23 cellular contexts compared by ENCODE assay signal in the genomic region with DNA sequence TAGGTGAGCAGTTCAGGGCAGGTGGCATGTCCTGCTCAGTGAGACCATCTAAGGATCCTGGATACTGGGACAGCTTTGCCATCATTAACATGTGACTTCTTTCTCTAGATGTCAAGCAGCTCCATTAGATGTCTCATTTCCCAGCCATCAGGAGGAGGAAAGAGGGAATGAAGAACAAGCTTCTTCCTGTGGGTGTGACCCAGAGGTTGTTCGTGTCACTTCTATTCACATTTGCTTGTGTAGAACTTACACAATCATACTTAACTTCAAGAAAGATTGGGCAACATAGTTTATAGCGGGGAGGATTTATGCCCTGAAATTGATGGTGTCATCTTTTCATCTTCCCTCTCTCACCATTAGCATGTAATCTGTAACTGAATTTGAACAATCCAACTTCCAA.
DNase-seq lines count a peak whose midpoint lies in the region; ATAC-seq, FAIRE-seq and TF ChIP-seq lines count a peak whose summit lies in the region.
"Had no signal": no experiment of that assay in that cellular context is flagged by ENCODE, and none has a peak within 500 bp of the region (broad histone marks: within the 10 kb centered on the region; RNA-seq: fewer than 3 reads in every experiment).

No MANE protein-coding gene starts in this region.

- DNase-seq in Caco-2 (no peak), HTR-8/SVneo (ENCODE audit: insufficient read length, low spot score) (no peak), PC-3 (no peak), hepatocyte (ENCODE audit: low spot score) (no peak), NCI-H2029 (lab: John Stamatoyannopoulos, UW) (no peak), germinal center (ENCODE audit: low spot score) (no peak), tibial nerve (ENCODE audit: low spot score in 2 of 2) (no peak), NCI-H524 (lab: John Stamatoyannopoulos, UW) (no peak)
- DNase-seq: activated CD4-positive, alpha-beta T cell treated with anti-CD3 and anti-CD28 coated beads, Interleukin-2, amount 50 U/mL, for 48 hours; activated CD8-positive, alpha-beta memory T cell treated with anti-CD3 and anti-CD28 coated beads, Interleukin-2, amount 50 U/mL, for 4 hours; cerebellar nuclear complex; immature natural killer cell; lower lobe of right lung; NCI-H1417 treated with DMSO at 0.1 percent for 48 hours; NCI-H510A; posterior cingulate gyrus; stimulated activated CD4-positive, alpha-beta T cell treated with anti-CD3 and anti-CD28 coated beads, Interleukin-15, amount 100 ng/mL, for 24 hours; stimulated activated naive CD8-positive, alpha-beta T cell treated with anti-CD3 and anti-CD28 coated beads, Interleukin-15, Interleukin-2, amounts not matched to agents 100 U/mL and 50 U/mL, for 24 hours had no signal

- no peak for TF ChIP-seq POLR2A in tibial nerve (IDR thresholded peaks at IDR 0.05)

- no peaks in the 10 kb centered on the region for H3F3A ChIP-seq in PC-3 (ENCODE audit: low read length, unreplicated experiment)

- TF ChIP-seq CTCF in Caco-2 (IDR thresholded peaks at IDR 0.05; ENCODE audit: insufficient read depth in 1 of 2, low read depth in 1 of 2, low read length in 1 of 2, severe bottlenecking in 1 of 2, unreplicated experiment in 1 of 2) (no peak), PC-3 (conservative IDR thresholded peaks at IDR 0.05; ENCODE audit: low read depth, low read length) (no peak), hepatocyte (IDR thresholded peaks at IDR 0.05; ENCODE audit: poor library complexity) (no peak), tibial nerve (IDR thresholded peaks at IDR 0.05) (no peak)

- H3K36me3 Mint-ChIP-seq in Caco-2 (ENCODE audit: insufficient read depth, unreplicated experiment), result no peaks in the 10 kb centered on the region
- H3K36me3 Mint-ChIP-seq: activated naive CD4-positive, alpha-beta T cell treated with anti-CD3 and anti-CD28 coated beads, Interleukin-2, amount 50 U/mL, for 72 hours; immature natural killer cell; neural progenitor cell had no signal

- peaks cover 16% of the 10 kb centered on the region for H3K9me3 Mint-ChIP-seq in Caco-2 (ENCODE audit: unreplicated experiment)
- H3K9me3 Mint-ChIP-seq: activated naive CD4-positive, alpha-beta T cell treated with anti-CD3 and anti-CD28 coated beads, Interleukin-2, amount 50 U/mL, for 72 hours; neural progenitor cell had no signal

- BruUV-seq in Caco-2 (replicated peaks; lab: Mats Ljungman, UMichigan) (no TSS peak), PC-3 (replicated peaks; lab: Mats Ljungman, UMichigan) (no TSS peak)

- H3K4me1 Mint-ChIP-seq in Caco-2 (ENCODE audit: low read depth, unreplicated experiment), result peaks cover 13% of the 10 kb centered on the region
- H3K4me1 Mint-ChIP-seq: immature natural killer cell, neural progenitor cell had no signal

- POLR2A ChIA-PET in Caco-2 (lab: Charles Lee), result no interaction called here
- POLR2A ChIA-PET in PC-3 (lab: Charles Lee; ENCODE audit: unreplicated experiment), result interaction anchor here (0.6 kb wide), 1 partner anchor 263 kb away, joined by 4 read pairs; no protein-coding TSS in a partner anchor

- H3K36me3 ChIP-seq in Caco-2 (ENCODE audit: control insufficient read depth, insufficient read depth, low read length) (no peaks in the 10 kb centered on the region), PC-3 (ENCODE audit: low read depth, low read length) (no peaks in the 10 kb centered on the region), hepatocyte (replicated peaks; ENCODE audit: insufficient read depth, low read depth) (no peaks in the 10 kb centered on the region), tibial nerve (no peaks in the 10 kb centered on the region)
- H3K36me3 ChIP-seq: lower lobe of right lung, neural progenitor cell had no signal

- peak overlapping the region; percentile 63 for H3K27ac Mint-ChIP-seq in Caco-2 (ENCODE audit: unreplicated experiment)
- H3K27ac Mint-ChIP-seq: activated naive CD4-positive, alpha-beta T cell treated with anti-CD3 and anti-CD28 coated beads, Interleukin-2, amount 50 U/mL, for 72 hours; immature natural killer cell; neural progenitor cell had no signal

- TF ChIP-seq EP300 in tibial nerve (IDR thresholded peaks at IDR 0.05), result no peak

- H3K79me2 ChIP-seq in PC-3 (ENCODE audit: low read length), result no peaks in the 10 kb centered on the region
- H3K79me2 ChIP-seq in hepatocyte, result no peaks in the 10 kb centered on the region

- no peak for ATAC-seq in PC-3
- ATAC-seq: activated naive CD4-positive, alpha-beta T cell treated with anti-CD3 and anti-CD28 coated beads, Interleukin-2, amount 50 U/mL, for 72 hours; lower lobe of right lung; sciatic nerve; stimulated activated naive CD8-positive, alpha-beta T cell treated with anti-CD3 and anti-CD28 coated beads, Interleukin-15, Interleukin-2, amounts not matched to agents 100 U/mL and 50 U/mL, for 24 hours had no signal

- H3K9me3 ChIP-seq in Caco-2 (no peaks in the 10 kb centered on the region), PC-3 (ENCODE audit: low read length) (no peaks in the 10 kb centered on the region), hepatocyte (ENCODE audit: low read depth) (no peaks in the 10 kb centered on the region), tibial nerve (no peaks in the 10 kb centered on the region)
- H3K9me3 ChIP-seq: lower lobe of right lung had no signal

- intact Hi-C loops in Caco-2 (cut with micrococcal nuclease; ENCODE audit: unreplicated experiment), result no loop called here
- intact Hi-C loops in PC-3 (cut with micrococcal nuclease), result no loop called here

- H4K20me1 ChIP-seq in PC-3 (ENCODE audit: low read length) (no peaks in the 10 kb centered on the region), hepatocyte (ENCODE audit: insufficient read depth, poor library complexity, severe bottlenecking) (no peaks in the 10 kb centered on the region)

- H3K27ac ChIP-seq in PC-3 (ENCODE audit: low read length), result no peak overlapping the region
- peak overlapping the region; percentile 84 for H3K27ac ChIP-seq in hepatocyte
- no peak overlapping the region for H3K27ac ChIP-seq in tibial nerve
- H3K27ac ChIP-seq: C4-2B, lower lobe of right lung, neural progenitor cell had no signal

- FAIRE-seq in HTR-8/SVneo (lab: Jason Lieb, UNC), result peak; percentile 42
- FAIRE-seq: astrocyte had no signal

- H3K4me1 ChIP-seq in Caco-2 (peaks cover 15% of the 10 kb centered on the region), PC-3 (ENCODE audit: insufficient read depth, low read length) (peaks cover 13% of the 10 kb centered on the region), hepatocyte (ENCODE audit: insufficient read depth) (no peaks in the 10 kb centered on the region), tibial nerve (no peaks in the 10 kb centered on the region)
- H3K4me1 ChIP-seq: lower lobe of right lung, neural progenitor cell had no signal

- H3K4me2 ChIP-seq in PC-3 (ENCODE audit: low read length) (peak overlapping the region; percentile 47), hepatocyte (no peak overlapping the region)
- H3K4me2 ChIP-seq: neural progenitor cell had no signal

- H3K4me3 ChIP-seq in Caco-2 (ENCODE audit: low read depth, low read length) (no peak overlapping the region), PC-3 (ENCODE audit: low read length) (no peak overlapping the region), hepatocyte (no peak overlapping the region), tibial nerve (no peak overlapping the region)
- H3K4me3 ChIP-seq: lower lobe of right lung, neural progenitor cell had no signal

- H3K27me3 ChIP-seq in Caco-2 (replicated peaks; ENCODE audit: control insufficient read depth, insufficient read depth, low read length) (no peaks in the 10 kb centered on the region), PC-3 (ENCODE audit: low read length) (no peaks in the 10 kb centered on the region), hepatocyte (no peaks in the 10 kb centered on the region), tibial nerve (no peaks in the 10 kb centered on the region)
- H3K27me3 ChIP-seq: neural progenitor cell had no signal

- CTCF ChIA-PET in Caco-2 (lab: Charles Lee), result no interaction called here
- CTCF ChIA-PET in PC-3 (lab: Charles Lee), result no interaction called here

- no peak overlapping the region for H3K9ac ChIP-seq in PC-3 (ENCODE audit: low read length)
- H3K9ac ChIP-seq: neural progenitor cell had no signal

- no peak overlapping the region for H2AFZ ChIP-seq in PC-3 (ENCODE audit: low read length)
- no peak overlapping the region for H2AFZ ChIP-seq in hepatocyte
- H2AFZ ChIP-seq: neural progenitor cell had no signal

- 89% methylated on average over 2 of the region's 2 CpGs for WGBS in hepatocyte (ENCODE audit: low lambda C conversion rate, missing lambda C conversion rate)
- 87 to 94% methylated on average over 2 of the region's 2 CpGs for WGBS in tibial nerve, 2 donors

- H3K9me2 ChIP-seq in PC-3 (replicated peaks; ENCODE audit: low read length) (no peaks in the 10 kb centered on the region), hepatocyte (replicated peaks; ENCODE audit: insufficient read depth) (no peaks in the 10 kb centered on the region)

- H3K27me3 Mint-ChIP-seq in Caco-2 (ENCODE audit: insufficient read depth, unreplicated experiment), result no peaks in the 10 kb centered on the region

- no peak overlapping the region for H3K4me3 Mint-ChIP-seq in Caco-2 (ENCODE audit: unreplicated experiment)
- H3K4me3 Mint-ChIP-seq: immature natural killer cell, neural progenitor cell had no signal
